In genomic region chr5:149406979-149407306, GRCh38 we compare ENCODE assay signal across 10 cellular contexts. TPM values are rescaled to one million over a fixed set of nuclear protein-coding genes. Genes with fewer than 3 reads are reported as not detected.
DNase-seq lines count a peak whose midpoint lies in the region; ATAC-seq and TF ChIP-seq lines count a peak whose summit lies in the region.
"Had no signal": no experiment of that assay in that cellular context is flagged by ENCODE, and none has a peak within 500 bp of the region (broad histone marks: within the 10 kb centered on the region; RNA-seq: fewer than 3 reads in every experiment).

No MANE protein-coding gene starts in this region.

- TF ChIP-seq POLR2A in upper lobe of left lung (IDR thresholded peaks at IDR 0.05) = no peak

- no peak overlapping the region for H2BK12ac ChIP-seq in neuronal stem cell (ENCODE audit: low read length)

- H3K4me1 ChIP-seq in cardiac muscle cell (ENCODE audit: low read depth) = peaks cover 59% of the 10 kb centered on the region
- H3K4me1 ChIP-seq in neuronal stem cell (ENCODE audit: control insufficient read depth in 2 of 2, insufficient read depth in 1 of 2, low read depth in 1 of 2, low read length in 2 of 2) = peaks cover 18 to 20% of the 10 kb centered on the region in 2 donors
- H3K4me1 ChIP-seq in upper lobe of left lung = peaks cover 0 to 9% (median 2%) of the 10 kb centered on the region in 4 donors

- peak overlapping the region; percentile 87 for H3K27ac ChIP-seq in cardiac muscle cell
- H3K27ac ChIP-seq in neuronal stem cell (replicated peaks; ENCODE audit: low read length) = no peak overlapping the region
- peak overlapping the region; percentile 71 to 85 (median 78) for H3K27ac ChIP-seq in upper lobe of left lung

- H3K36me3 ChIP-seq in cardiac muscle cell (no peaks in the 10 kb centered on the region), neuronal stem cell (replicated peaks in 1 of 2; ENCODE audit: control insufficient read depth in 2 of 2, insufficient read depth in 2 of 2, low read length in 2 of 2) (no peaks in the 10 kb centered on the region), upper lobe of left lung (no peaks in the 10 kb centered on the region)

- H3K9me3 ChIP-seq in cardiac muscle cell (ENCODE audit: low read depth) = no peaks in the 10 kb centered on the region
- H3K9me3 ChIP-seq in neuronal stem cell (replicated peaks in 1 of 2; ENCODE audit: control insufficient read depth in 2 of 2, insufficient read depth in 1 of 2, low read depth in 1 of 2, low read length in 2 of 2) = no peaks in the 10 kb centered on the region
- no peaks in the 10 kb centered on the region for H3K9me3 ChIP-seq in upper lobe of left lung

- H3K4ac ChIP-seq in neuronal stem cell (ENCODE audit: low read length) = peak overlapping the region; percentile 32

- H4K91ac ChIP-seq in neuronal stem cell (ENCODE audit: low read depth, low read length, poor library complexity) = no peak overlapping the region

- H2BK15ac ChIP-seq in neuronal stem cell (ENCODE audit: low read length) = peak overlapping the region; percentile 69

- peak overlapping the region; percentile 4 for H2AFZ ChIP-seq in neuronal stem cell (ENCODE audit: low read length)

- H3K9ac ChIP-seq in neuronal stem cell (ENCODE audit: low read depth, low read length, poor library complexity) = no peak overlapping the region

- no peaks in the 10 kb centered on the region for H3K79me1 ChIP-seq in neuronal stem cell (ENCODE audit: low read depth, low read length)

- WGBS in neuronal stem cell (ENCODE audit: extremely low coverage in 2 of 2, insufficient read length in 2 of 2, insufficient replicate concordance in 1 of 2), 2 donors = no CpG with 5 or more reads among the region's 4 CpGs
- WGBS in upper lobe of left lung, 2 donors = 47 to 79% methylated on average over 3 to 4 of the region's 4 CpGs

- H3K27me3 ChIP-seq in cardiac muscle cell = no peaks in the 10 kb centered on the region
- peaks cover 0 to 7% (median 0%) of the 10 kb centered on the region in 3 experiments for H3K27me3 ChIP-seq in neuronal stem cell (ENCODE audit: control insufficient read depth in 3 of 3, insufficient read depth in 3 of 3, low read depth in 1 of 3, low read length in 3 of 3)
- no peaks in the 10 kb centered on the region for H3K27me3 ChIP-seq in upper lobe of left lung

- H2AK5ac ChIP-seq in neuronal stem cell (ENCODE audit: low read depth, low read length) = peak overlapping the region; percentile 43

- no peak overlapping the region for H2BK120ac ChIP-seq in neuronal stem cell (ENCODE audit: low read depth, low read length)

- no peak overlapping the region for H3K14ac ChIP-seq in neuronal stem cell (ENCODE audit: low read length)

- H3K4me2 ChIP-seq in neuronal stem cell (ENCODE audit: insufficient read depth, low read length, poor library complexity, severe bottlenecking) = no peak overlapping the region

- H2BK5ac ChIP-seq in neuronal stem cell (ENCODE audit: low read length) = no peak overlapping the region

- H3K23ac ChIP-seq in neuronal stem cell (ENCODE audit: low read depth, low read length, poor library complexity) = peak overlapping the region; percentile 9

- H3K18ac ChIP-seq in neuronal stem cell (ENCODE audit: low read length) = peak overlapping the region; percentile 84

- TF ChIP-seq EP300 in upper lobe of left lung (IDR thresholded peaks at IDR 0.05) = no peak

- H3K4me3 ChIP-seq in cardiac muscle cell (no peak overlapping the region), fibroblast of pulmonary artery (replicated peaks; ENCODE audit: low read depth, low read length) (peak overlapping the region; percentile 57), neuronal stem cell (ENCODE audit: low read length in 2 of 2) (no peak overlapping the region), upper lobe of left lung (peak overlapping the region in 3 of 4 donors; percentile 37 to 51 (median 48))

- no peak for ATAC-seq in left cardiac atrium
- no peak for ATAC-seq in upper lobe of left lung (ENCODE audit: low FRiP score in 2 of 2)
- no peak for ATAC-seq in HG03565 (IDR thresholded peaks at IDR 0.05; ENCODE audit: unreplicated experiment)

- DNase-seq in cardiac muscle cell (ENCODE audit: low read depth in 1 of 2, low spot score in 1 of 2) (no peak), left cardiac atrium (no peak), fibroblast of pulmonary artery (ENCODE audit: low read depth) (no peak), neuronal stem cell (ENCODE audit: low spot score) (no peak), upper lobe of left lung (no peak), SK-N-DZ (ENCODE audit: low spot score) (no peak), GM20000 (ENCODE audit: low spot score) (no peak)
- DNase-seq: activated CD4-positive, CD25-positive, alpha-beta regulatory T cell; DND-41 had no signal

- no peak for TF ChIP-seq CTCF in cardiac muscle cell (IDR thresholded peaks at IDR 0.05; ENCODE audit: low read depth, low read length)
- no peak for TF ChIP-seq CTCF in fibroblast of pulmonary artery (IDR thresholded peaks at IDR 0.05; ENCODE audit: low read length, missing control alignments)
- TF ChIP-seq CTCF in upper lobe of left lung (IDR thresholded peaks at IDR 0.05) = no peak
- no peak for TF ChIP-seq CTCF in GM20000 (IDR thresholded peaks at IDR 0.05; ENCODE audit: extremely low read depth, missing control alignments)

- intact Hi-C loops in left cardiac atrium (cut with DNase I) = no loop called here

- H4K8ac ChIP-seq in neuronal stem cell (ENCODE audit: low read depth, low read length) = no peak overlapping the region

RNA-seq across cellular contexts. Expression of gene IL17B, which starts 27.9 kb away (rescaled TPM):
- 6.4 and 9.0 TPM in 2 replicates for total RNA-seq in cardiac muscle cell
- polyA plus RNA-seq in cardiac muscle cell = 3.9 and 5.8 TPM in 2 replicates
- total RNA-seq in left cardiac atrium = under 1 TPM; 0.44 to 0.89 TPM
- polyA plus RNA-seq in neuronal stem cell (2013, experiment 1 of 2) = not detected
- not detected for polyA plus RNA-seq in neuronal stem cell (2013, experiment 2 of 2)
- total RNA-seq in upper lobe of left lung = 1 to 10 TPM in 1 of 6 donors, not detected in 5; 2.4 TPM
- 1.9 and 2.3 TPM in 2 replicates for polyA plus RNA-seq in SK-N-DZ (2014; cell fraction: cytosol; rRNA removed)
- polyA plus RNA-seq in SK-N-DZ (2014; cell fraction: nucleus; rRNA removed) = 0.50 and 4.4 TPM in 2 replicates

RNA-seq across cellular contexts. Expression of gene PCYOX1L, which starts 49.1 kb away (rescaled TPM):
- total RNA-seq in cardiac muscle cell (14.4 and 16.1 TPM in 2 replicates), left cardiac atrium (1 to 10 TPM; 5.2 to 5.4 TPM), upper lobe of left lung (10 to 100 TPM in 1 of 6 donors, 1 to 10 TPM in 5; 3.2 to 10.1 (median 5.0) TPM)
- polyA plus RNA-seq in cardiac muscle cell = 15.3 and 17.6 TPM in 2 replicates
- polyA plus RNA-seq in neuronal stem cell (2013, experiment 1 of 2) = 16.0 TPM
- polyA plus RNA-seq in neuronal stem cell (2013, experiment 2 of 2) = 16.3 TPM
- polyA plus RNA-seq in SK-N-DZ (2014; cell fraction: cytosol; rRNA removed) = 35.5 and 36.3 TPM in 2 replicates
- polyA plus RNA-seq in SK-N-DZ (2014; cell fraction: nucleus; rRNA removed) = 32.9 and 42.1 TPM in 2 replicates

Comparison
In these comparisons a context has a peak if more than half of its experiments do, and no peak if none do; other contexts are left out.
1. H3K4me3 ChIP-seq: peak in fibroblast of pulmonary artery (single experiment) and upper lobe of left lung (3 of 4); none in cardiac muscle cell (single experiment) and neuronal stem cell (0 of 2).